8 cellular contexts compared by ENCODE assay signal in the genomic region with DNA sequence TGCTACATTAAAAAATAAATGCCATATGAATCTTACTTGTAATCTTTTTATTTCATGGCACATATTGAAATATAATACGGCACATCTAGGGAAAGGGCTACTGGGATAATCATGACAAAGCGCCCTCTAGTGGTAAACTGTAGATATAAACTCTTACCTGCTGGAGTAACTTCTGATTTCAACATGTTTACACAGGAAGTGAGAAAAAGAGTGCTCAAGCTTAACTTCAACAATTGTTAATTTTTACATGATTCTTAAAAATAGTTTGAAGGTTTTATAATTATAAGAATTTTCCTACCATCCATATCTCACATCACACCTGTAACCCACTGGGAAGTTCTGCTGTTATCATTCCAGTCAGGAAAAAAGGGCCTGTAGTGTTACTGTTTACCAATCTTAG. TPM values are rescaled to one million over a fixed set of nuclear protein-coding genes. Genes with fewer than 3 reads are reported as not detected.
A peak's percentile ranks its signal among the peaks of the same experiment; 100 is the strongest.
DNase-seq lines count a peak whose midpoint lies in the region; ATAC-seq and TF ChIP-seq lines count a peak whose summit lies in the region.

No MANE protein-coding gene starts in this region.

- in situ Hi-C loops in GM13977 (cut with MboI; ENCODE audit: low pct_unique_long_range_greater_than_20kb, low sequenced_read_pairs, unreplicated experiment) = no loop called here

- H3K4me3 ChIP-seq in AG10803 (ENCODE audit: low read length) = no peak overlapping the region
- no peak overlapping the region for H3K4me3 ChIP-seq in colonic mucosa

- TF ChIP-seq CTCF in AG10803 (conservative IDR thresholded peaks at IDR 0.05; ENCODE audit: low read length) = peak; percentile 82
- peak; percentile 66 for TF ChIP-seq CTCF in GM13977 (IDR thresholded peaks at IDR 0.05; ENCODE audit: extremely low read depth, insufficient read depth, missing control alignments)
- TF ChIP-seq CTCF in colonic mucosa (IDR thresholded peaks at IDR 0.05) = peak; percentile 78

- no peak overlapping the region for H3K27ac ChIP-seq in colonic mucosa

- no peaks in the 10 kb centered on the region for H3K27me3 ChIP-seq in colonic mucosa

- no peak overlapping the region for H3K9ac ChIP-seq in colonic mucosa (ENCODE audit: low read depth in 2 of 2, low read length in 2 of 2)

- no peaks in the 10 kb centered on the region for H3K9me3 ChIP-seq in colonic mucosa

- peak; percentile 66 for DNase-seq in AG10803 (ENCODE audit: low read depth)
- DNase-seq in GM13977 (ENCODE audit: low spot score) = peak; percentile 31
- DNase-seq in LoVo (ENCODE audit: low spot score) = peak; percentile 85
- DNase-seq in OCI-M2 (lab: John Stamatoyannopoulos, UW; ENCODE audit: unreplicated experiment) = peak; percentile 26
- peak; percentile 29 for DNase-seq in colonic mucosa
- peak; percentile 34 for DNase-seq in midbrain (lab: John Stamatoyannopoulos, UW)

- intact Hi-C loops in colonic mucosa (cut with DNase I) = loop anchor here (5.0 to 10.0 kb wide), 2 partner anchors 51 to 134 kb away; no protein-coding TSS in a partner anchor

- peaks cover 6% of the 10 kb centered on the region for H3K4me1 ChIP-seq in colonic mucosa

- no peaks in the 10 kb centered on the region for H3K36me3 ChIP-seq in colonic mucosa

- ATAC-seq in HG03457 (IDR thresholded peaks at IDR 0.05; ENCODE audit: unreplicated experiment) (no peak), HG02981 (IDR thresholded peaks at IDR 0.05; ENCODE audit: unreplicated experiment) (no peak)

RNA-seq across cellular contexts. Expression of gene HEPACAM2, which starts 2.0 kb away (rescaled TPM):
- total RNA-seq in colonic mucosa = 10 to 100 TPM; 45.9 to 81.5 TPM

RNA-seq across cellular contexts. Expression of gene VPS50, which starts 3.9 kb away (rescaled TPM):
- 10 to 100 TPM; 27.2 to 29.0 TPM for total RNA-seq in colonic mucosa

Comparison
In these comparisons a context has a peak if more than half of its experiments do, and no peak if none do; other contexts are left out.
1. DNase-seq: peak in every context shown above with its lines; median percentile 85 in LoVo; 66 in AG10803; 34 in midbrain; 31 in GM13977; 29 in colonic mucosa; 26 in OCI-M2.